29 cellular contexts compared by ENCODE assay signal in genomic region chr14:102937331-102938175, GRCh38. TPM values are rescaled to one million over a fixed set of nuclear protein-coding genes. Genes with fewer than 3 reads are reported as not detected.
"Had no signal": no experiment of that assay in that cellular context is flagged by ENCODE, and none has a peak within 500 bp of the region (broad histone marks: within the 10 kb centered on the region; RNA-seq: fewer than 3 reads in every experiment).

No MANE protein-coding gene starts in this region.

- H3K27me3 Mint-ChIP-seq: activated CD4-positive, alpha-beta T cell treated with anti-CD3 and anti-CD28 coated beads, Interleukin-2, amount 10 ng/mL, durations not matched to agents 24 days and 14 days; activated CD8-positive, alpha-beta memory T cell treated with anti-CD3 and anti-CD28 coated beads, Interleukin-2, amount 10 ng/mL, durations not matched to agents 7 days and 5 days; activated naive CD4-positive, alpha-beta T cell treated with anti-CD3 and anti-CD28 coated beads, Interleukin-2, amount 50 U/mL, for 24 hours; activated T-cell treated with anti-CD3 and anti-CD28 coated beads, Interleukin-2, amount 50 U/mL, for 24 hours had no signal

- H3K27me3 ChIP-seq: breast epithelium, Peyer's patch, SJCRH30 had no signal

- H3K36me3 Mint-ChIP-seq: activated CD8-positive, alpha-beta memory T cell treated with anti-CD3 and anti-CD28 coated beads, Interleukin-2, amount 10 ng/mL, durations not matched to agents 7 days and 5 days; activated naive CD4-positive, alpha-beta T cell treated with anti-CD3 and anti-CD28 coated beads, Interleukin-2, amount 50 U/mL, for 24 hours had no signal

- H3K4me3 ChIP-seq: breast epithelium, Peyer's patch, SJCRH30 had no signal

- H3K27ac Mint-ChIP-seq: activated CD4-positive, alpha-beta T cell treated with anti-CD3 and anti-CD28 coated beads, Interleukin-2, amount 10 ng/mL, durations not matched to agents 24 days and 14 days; activated CD8-positive, alpha-beta memory T cell treated with anti-CD3 and anti-CD28 coated beads, Interleukin-2, amount 10 ng/mL, durations not matched to agents 7 days and 5 days; activated naive CD4-positive, alpha-beta T cell treated with anti-CD3 and anti-CD28 coated beads, Interleukin-2, amount 50 U/mL, for 24 hours; activated T-cell treated with anti-CD3 and anti-CD28 coated beads, Interleukin-2, amount 50 U/mL, for 24 hours; activated T-helper 1 cell treated with anti-CD3 and anti-CD28 coated beads, Interleukin-12 subunit alpha, Interleukin-12 subunit beta, Interleukin-2, Interleukin-4 antibody, amounts not matched to agents 30 ng/mL and 10 ng/mL and 1 ng/mL, durations not matched to agents 14 hours and 24 hours and 36 hours had no signal

- H3K36me3 ChIP-seq: breast epithelium had no signal

- H3K27ac ChIP-seq: breast epithelium, Peyer's patch, SJCRH30 had no signal

- DNase-seq: activated CD4-positive, alpha-beta T cell treated with anti-CD3 and anti-CD28 coated beads, Interleukin-2, amount 10 ng/mL, durations not matched to agents 24 days and 14 days; activated CD4-positive, alpha-beta T cell treated with anti-CD3 and anti-CD28 coated beads, Interleukin-2, amount 50 U/mL, for 48 hours; activated CD4-positive, CD25-positive, alpha-beta regulatory T cell treated with anti-CD3 and anti-CD28 coated beads, Interleukin-2, amount 50 U/mL, for 72 hours; activated CD8-positive, alpha-beta memory T cell treated with anti-CD3 and anti-CD28 coated beads, Interleukin-2, amount 10 ng/mL, durations not matched to agents 7 days and 5 days; activated effector memory CD4-positive, alpha-beta T cell treated with Interleukin-2 at 50 U/mL for 16 hours; activated naive CD4-positive, alpha-beta T cell; activated T-cell treated with anti-CD3 and anti-CD28 coated beads, Interleukin-2, amount 50 U/mL, for 24 hours; anterior cingulate cortex; central memory CD4-positive, alpha-beta T cell; IMR-90; Kasumi-1; KBM-7; NCI-H1092; NCI-H1417; NCI-H2029; NCI-H2107; NCI-H2171 treated with DMSO at 0.1 percent for 48 hours; NCI-H226; NCI-H526; NCI-H774; OCI-M1; Peyer's patch; SJCRH30; SK-N-SH; SW 1271 had no signal

- H3K9me3 ChIP-seq: breast epithelium, Peyer's patch, SJCRH30, SK-N-SH had no signal

- H3K4me3 Mint-ChIP-seq: activated CD4-positive, alpha-beta T cell treated with anti-CD3 and anti-CD28 coated beads, Interleukin-2, amount 10 ng/mL, durations not matched to agents 24 days and 14 days; activated CD8-positive, alpha-beta memory T cell treated with anti-CD3 and anti-CD28 coated beads, Interleukin-2, amount 10 ng/mL, durations not matched to agents 7 days and 5 days; activated naive CD4-positive, alpha-beta T cell treated with anti-CD3 and anti-CD28 coated beads, Interleukin-2, amount 50 U/mL, for 24 hours; activated T-cell treated with anti-CD3 and anti-CD28 coated beads, Interleukin-2, amount 50 U/mL, for 24 hours; activated T-helper 1 cell treated with anti-CD3 and anti-CD28 coated beads, Interleukin-12 subunit alpha, Interleukin-12 subunit beta, Interleukin-2, Interleukin-4 antibody, amounts not matched to agents 30 ng/mL and 10 ng/mL and 1 ng/mL, durations not matched to agents 14 hours and 24 hours and 36 hours had no signal

- H3K4me1 ChIP-seq: breast epithelium, SJCRH30 had no signal

- H3K9me3 Mint-ChIP-seq: activated CD4-positive, alpha-beta T cell treated with anti-CD3 and anti-CD28 coated beads, Interleukin-2, amount 10 ng/mL, durations not matched to agents 24 days and 14 days; activated naive CD4-positive, alpha-beta T cell treated with anti-CD3 and anti-CD28 coated beads, Interleukin-2, amount 50 U/mL, for 24 hours; activated T-cell treated with anti-CD3 and anti-CD28 coated beads, Interleukin-2, amount 50 U/mL, for 24 hours; activated T-helper 1 cell treated with anti-CD3 and anti-CD28 coated beads, Interleukin-12 subunit alpha, Interleukin-12 subunit beta, Interleukin-2, Interleukin-4 antibody, amounts not matched to agents 30 ng/mL and 10 ng/mL and 1 ng/mL, durations not matched to agents 14 hours and 24 hours and 36 hours had no signal

- H3K4me1 Mint-ChIP-seq: activated CD4-positive, alpha-beta T cell treated with anti-CD3 and anti-CD28 coated beads, Interleukin-2, amount 10 ng/mL, durations not matched to agents 24 days and 14 days; activated CD8-positive, alpha-beta memory T cell treated with anti-CD3 and anti-CD28 coated beads, Interleukin-2, amount 10 ng/mL, durations not matched to agents 7 days and 5 days; activated naive CD4-positive, alpha-beta T cell treated with anti-CD3 and anti-CD28 coated beads, Interleukin-2, amount 50 U/mL, for 24 hours had no signal

- ATAC-seq: activated CD8-positive, alpha-beta memory T cell treated with anti-CD3 and anti-CD28 coated beads, Interleukin-2, amount 10 ng/mL, durations not matched to agents 7 days and 5 days had no signal

RNA-seq across cellular contexts. Expression of gene AMN, which starts 15.1 kb away (rescaled TPM):
- total RNA-seq: Right ventricle myocardium superior, SJCRH30 had no signal
